ENCODE assay signal across 17 cellular contexts in genomic region chr18:22800551-22800951, GRCh38.
DNase-seq lines count a peak whose midpoint lies in the region; ATAC-seq, FAIRE-seq and TF ChIP-seq lines count a peak whose summit lies in the region.
"Had no signal": no experiment of that assay in that cellular context is flagged by ENCODE, and none has a peak within 500 bp of the region (broad histone marks: within the 10 kb centered on the region; RNA-seq: fewer than 3 reads in every experiment).

No MANE protein-coding gene starts in this region.

- no peak overlapping the region for H3K27ac Mint-ChIP-seq in stimulated activated memory B cell treated with anti-CD40 and anti-IgM and Interleukin-4, amounts not matched to agents 10 μg/mL and 1 μg/mL and 100 μg/mL, for 72 hours
- H3K27ac Mint-ChIP-seq: stimulated activated naive B cell treated with anti-CD40 and anti-IgM and Interleukin-4, amounts not matched to agents 10 μg/mL and 1 μg/mL and 100 μg/mL, for 72 hours; WTC11 had no signal

- no peak overlapping the region for H3K27ac ChIP-seq in HCT116 (ENCODE audit: low read depth, low read length)
- peak overlapping the region; percentile 74 to 81 for H3K27ac ChIP-seq in coronary artery
- peak overlapping the region; percentile 18 for H3K27ac ChIP-seq in hepatocyte
- no peak overlapping the region for H3K27ac ChIP-seq in small intestine (ENCODE audit: low read depth in 1 of 2, low read length in 1 of 2)
- H3K27ac ChIP-seq: right lobe of liver had no signal

- no peak overlapping the region for H3K4me3 ChIP-seq in HCT116 (replicated peaks in 1 of 2; ENCODE audit: low read depth in 1 of 2, low read length in 2 of 2)
- H3K4me3 ChIP-seq in coronary artery, result peak overlapping the region; percentile 15
- H3K4me3 ChIP-seq in hepatocyte, result no peak overlapping the region
- peak overlapping the region in 1 of 2 donors; percentile 13 for H3K4me3 ChIP-seq in small intestine (ENCODE audit: low read depth in 1 of 2, low read length in 2 of 2)
- H3K4me3 ChIP-seq: HAP-1, right lobe of liver had no signal

- H4K20me1 ChIP-seq in HCT116 (ENCODE audit: insufficient read depth) (no peaks in the 10 kb centered on the region), hepatocyte (ENCODE audit: insufficient read depth, poor library complexity, severe bottlenecking) (no peaks in the 10 kb centered on the region)

- in situ Hi-C loops in KBM-7 (cut with MboI; ENCODE audit: low pct_unique_long_range_greater_than_20kb, low sequenced_read_pairs), result loop anchor here (25.0 kb wide), 1 partner anchor 612 kb away; no protein-coding TSS in a partner anchor

- no TSS peak for BruUV-seq in HCT116 (replicated peaks; lab: Mats Ljungman, UMichigan)

- H3K27me3 ChIP-seq in HCT116 (ENCODE audit: insufficient read depth, low read length) (no peaks in the 10 kb centered on the region), hepatocyte (no peaks in the 10 kb centered on the region), small intestine (ENCODE audit: control insufficient read depth in 2 of 2, insufficient read depth in 2 of 2, low read length in 2 of 2) (no peaks in the 10 kb centered on the region)
- H3K27me3 ChIP-seq: right lobe of liver had no signal

- no peaks in the 10 kb centered on the region for H3K27me3 Mint-ChIP-seq in stimulated activated memory B cell treated with anti-CD40 and anti-IgM and Interleukin-4, amounts not matched to agents 10 μg/mL and 1 μg/mL and 100 μg/mL, for 72 hours

- ATAC-seq in HCT116, result no peak
- no peak for ATAC-seq in stimulated activated memory B cell treated with anti-CD40 and anti-IgM and Interleukin-4, amounts not matched to agents 10 μg/mL and 1 μg/mL and 100 μg/mL, for 72 hours
- ATAC-seq: stimulated activated naive B cell treated with anti-CD40 and anti-IgM and Interleukin-4, amounts not matched to agents 10 μg/mL and 1 μg/mL and 100 μg/mL, for 72 hours; WTC11 had no signal

- H3K9me3 ChIP-seq in HCT116 (ENCODE audit: control insufficient read depth in 1 of 2, insufficient read depth in 1 of 2, low read depth in 1 of 2, low read length in 2 of 2) (no peaks in the 10 kb centered on the region), hepatocyte (ENCODE audit: low read depth) (no peaks in the 10 kb centered on the region), small intestine (ENCODE audit: control insufficient read depth, low read depth) (no peaks in the 10 kb centered on the region)
- H3K9me3 ChIP-seq: HAP-1, right lobe of liver had no signal

- intact Hi-C loops in HCT116 (cut with micrococcal nuclease), result no loop called here

- no peaks in the 10 kb centered on the region for H3K9me3 Mint-ChIP-seq in stimulated activated memory B cell treated with anti-CD40 and anti-IgM and Interleukin-4, amounts not matched to agents 10 μg/mL and 1 μg/mL and 100 μg/mL, for 72 hours
- H3K9me3 Mint-ChIP-seq: stimulated activated naive B cell treated with anti-CD40 and anti-IgM and Interleukin-4, amounts not matched to agents 10 μg/mL and 1 μg/mL and 100 μg/mL, for 72 hours; WTC11 had no signal

- H3K9ac ChIP-seq in HCT116 (ENCODE audit: low read length), result no peak overlapping the region

- H3K36me3 ChIP-seq in HCT116 (ENCODE audit: control insufficient read depth in 1 of 2, insufficient read depth in 2 of 2, low read length in 2 of 2) (no peaks in the 10 kb centered on the region), hepatocyte (replicated peaks; ENCODE audit: insufficient read depth, low read depth) (no peaks in the 10 kb centered on the region), small intestine (ENCODE audit: control insufficient read depth in 2 of 2, insufficient read depth in 2 of 2, low read length in 2 of 2) (no peaks in the 10 kb centered on the region)
- H3K36me3 ChIP-seq: HAP-1, right lobe of liver had no signal

- no peaks in the 10 kb centered on the region for H3K36me3 Mint-ChIP-seq in stimulated activated memory B cell treated with anti-CD40 and anti-IgM and Interleukin-4, amounts not matched to agents 10 μg/mL and 1 μg/mL and 100 μg/mL, for 72 hours
- H3K36me3 Mint-ChIP-seq: stimulated activated naive B cell treated with anti-CD40 and anti-IgM and Interleukin-4, amounts not matched to agents 10 μg/mL and 1 μg/mL and 100 μg/mL, for 72 hours; WTC11 had no signal

- H2AFZ ChIP-seq in HCT116 (ENCODE audit: low read depth, low read length, poor library complexity, severe bottlenecking) (no peak overlapping the region), hepatocyte (no peak overlapping the region)

- no peak for TF ChIP-seq RAD21 in HCT116 (IDR thresholded peaks at IDR 0.05; ENCODE audit: low read depth)

- no peaks in the 10 kb centered on the region for H3K9me2 ChIP-seq in HCT116 (ENCODE audit: insufficient read depth)
- no peaks in the 10 kb centered on the region for H3K9me2 ChIP-seq in hepatocyte (replicated peaks; ENCODE audit: insufficient read depth)

- H3K4me1 Mint-ChIP-seq in stimulated activated memory B cell treated with anti-CD40 and anti-IgM and Interleukin-4, amounts not matched to agents 10 μg/mL and 1 μg/mL and 100 μg/mL, for 72 hours, result no peaks in the 10 kb centered on the region
- H3K4me1 Mint-ChIP-seq: stimulated activated naive B cell treated with anti-CD40 and anti-IgM and Interleukin-4, amounts not matched to agents 10 μg/mL and 1 μg/mL and 100 μg/mL, for 72 hours had no signal

- no peak for TF ChIP-seq POLR2A in HCT116 (IDR thresholded peaks at IDR 0.05; ENCODE audit: borderline replicate concordance, extremely low read depth, insufficient read depth, insufficient read length)

- H3K4me2 ChIP-seq in HCT116 (ENCODE audit: low read length), result no peak overlapping the region
- peak overlapping the region; percentile 62 for H3K4me2 ChIP-seq in hepatocyte

- FAIRE-seq in small intestine (lab: Jason Lieb, UNC), result no peak

- POLR2A ChIA-PET in HCT116 (lab: Charles Lee), result no interaction called here

- TF ChIP-seq CTCF in HCT116 (IDR thresholded peaks at IDR 0.05 in 2 of 3, conservative IDR thresholded peaks at IDR 0.05 in 1 of 3; ENCODE audit: borderline replicate concordance in 1 of 3, insufficient read depth in 1 of 3, low read depth in 2 of 3, low read length in 2 of 3), result no peak
- no peak for TF ChIP-seq CTCF in coronary artery (IDR thresholded peaks at IDR 0.05)
- TF ChIP-seq CTCF in hepatocyte (IDR thresholded peaks at IDR 0.05; ENCODE audit: poor library complexity), result no peak

- no peak overlapping the region for H3K4me3 Mint-ChIP-seq in stimulated activated memory B cell treated with anti-CD40 and anti-IgM and Interleukin-4, amounts not matched to agents 10 μg/mL and 1 μg/mL and 100 μg/mL, for 72 hours
- H3K4me3 Mint-ChIP-seq: stimulated activated naive B cell treated with anti-CD40 and anti-IgM and Interleukin-4, amounts not matched to agents 10 μg/mL and 1 μg/mL and 100 μg/mL, for 72 hours; WTC11 had no signal

- 82% methylated on average over 7 of the region's 7 CpGs for WGBS in hepatocyte (ENCODE audit: low lambda C conversion rate, missing lambda C conversion rate)
- 73 to 77% (median 76%) methylated on average over 7 of the region's 7 CpGs for whole genome bisulfite sequencing in small intestine, 3 donors

- H3K4me1 ChIP-seq in HCT116 (ENCODE audit: control insufficient read depth in 1 of 2, insufficient read depth in 2 of 2, low read length in 2 of 2) (peaks cover 0 to 4% of the 10 kb centered on the region in 2 experiments; a peak in 2 of 4 replicates), hepatocyte (ENCODE audit: insufficient read depth) (no peaks in the 10 kb centered on the region), small intestine (ENCODE audit: control insufficient read depth in 2 of 2, insufficient read depth in 1 of 2, low read depth in 1 of 2, low read length in 1 of 2) (peaks cover 0 to 2% of the 10 kb centered on the region in 2 donors)
- H3K4me1 ChIP-seq: HAP-1 had no signal

- DNase-seq in HCT116 (ENCODE audit: low read depth, low spot score), result no peak
- no peak for DNase-seq in coronary artery (ENCODE audit: low spot score)
- DNase-seq in hepatocyte (ENCODE audit: low spot score), result peak; percentile 16
- peak; percentile 50 for DNase-seq in small intestine
- no peak for DNase-seq in KBM-7
- DNase-seq in T-helper 1 cell, result no peak
- DNase-seq in nucleus accumbens (lab: John Stamatoyannopoulos, UW), result no peak
- DNase-seq: activated CD8-positive, alpha-beta memory T cell treated with anti-CD3 and anti-CD28 coated beads for 24 hours; activated effector memory CD4-positive, alpha-beta T cell treated with Interleukin-2 at 50 U/mL for 16 hours; AML-193; NCI-H2081; NCI-H748 treated with DMSO at 0.1 percent for 48 hours; right lobe of liver; stimulated activated naive B cell treated with anti-CD40 and anti-IgM and Interleukin-4, amounts not matched to agents 10 μg/mL and 1 μg/mL and 100 μg/mL, for 72 hours had no signal

- H3K79me2 ChIP-seq in HCT116 (ENCODE audit: insufficient read depth, low read length) (no peaks in the 10 kb centered on the region), hepatocyte (peaks cover 5% of the 10 kb centered on the region)

- RAD21 ChIA-PET in HCT116 (lab: Charles Lee; ENCODE audit: low non-redundant PET in 1 of 2, low total read pairs in 2 of 2, uncharacterized antibody in 2 of 2, unreplicated experiment in 2 of 2), result no interaction called here

- CTCF ChIA-PET in HCT116 (lab: Charles Lee), result interaction anchor here (0.8 to 4.2 kb wide), 5 partner anchors 14 to 902 kb away, joined by 3 to 37 read pairs (median 3); no protein-coding TSS in a partner anchor

TF ChIP-seq in HCT116, 20 proteins besides CTCF, POLR2A, EP300 and RAD21:
- TF ChIP-seq FOSL1 (IDR thresholded peaks at IDR 0.05; ENCODE audit: low read depth), result no peak
- no peak for TF ChIP-seq ZFX (IDR thresholded peaks at IDR 0.05)
- peak; percentile 51; the same call in 1 of the 2 replicates for TF ChIP-seq CEBPB (IDR thresholded peaks at IDR 0.05; ENCODE audit: low read depth)
- TF ChIP-seq POLR2AphosphoS5 (IDR thresholded peaks at IDR 0.05; ENCODE audit: low read depth, low read length), result no peak

Comparison
In these comparisons a context has a peak if more than half of its experiments do, and no peak if none do; other contexts are left out.
1. DNase-seq: peak in hepatocyte (single experiment) and small intestine (single experiment); none in HCT116 (single experiment), coronary artery (single experiment), KBM-7 (single experiment), T-helper 1 cell (0 of 5) and nucleus accumbens (0 of 56).
2. H3K27ac ChIP-seq: peak in coronary artery (2 of 2) and hepatocyte (single experiment); none in HCT116 (single experiment) and small intestine (0 of 2).